7 cellular contexts compared by ENCODE assay signal in the genomic region with DNA sequence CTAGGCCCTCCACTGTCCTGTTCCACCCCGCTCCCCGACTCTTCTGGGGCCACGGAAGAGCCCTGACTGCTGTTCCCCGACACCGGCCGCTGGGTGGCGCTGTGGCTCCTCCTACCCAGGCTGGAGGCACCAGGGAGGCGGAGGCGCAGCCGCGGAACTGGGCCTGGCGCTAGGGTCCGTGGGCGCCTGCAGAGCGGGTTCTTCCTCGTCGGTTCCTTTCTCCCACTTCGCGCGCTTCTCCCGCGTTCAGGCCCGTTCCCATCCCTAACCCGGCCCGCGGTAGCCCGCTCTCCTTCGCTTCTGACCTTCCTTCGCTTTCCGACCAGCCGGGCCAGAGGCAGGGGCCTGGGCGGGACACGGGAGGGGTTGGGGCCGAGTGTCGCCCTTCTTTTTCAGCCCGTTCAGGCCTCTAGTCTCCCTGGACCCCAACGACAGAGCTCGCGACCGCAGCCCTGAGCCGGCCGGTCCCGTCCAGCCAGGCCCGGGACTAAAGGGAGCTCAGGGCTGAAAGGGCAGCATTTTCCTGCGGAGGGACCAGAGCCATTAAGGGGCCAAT. TPM values are rescaled to one million over a fixed set of nuclear protein-coding genes. Genes with fewer than 3 reads are reported as not detected.
DNase-seq lines count a peak whose midpoint lies in the region; ATAC-seq, FAIRE-seq and TF ChIP-seq lines count a peak whose summit lies in the region.

No MANE protein-coding gene starts in this region.

- peak; percentile 89 for ATAC-seq in HG02884 (IDR thresholded peaks at IDR 0.05; ENCODE audit: unreplicated experiment)

- intact Hi-C loops in activated T-helper 1 cell treated with anti-CD3 and anti-CD28 coated beads, Interleukin-12 subunit alpha, Interleukin-12 subunit beta, Interleukin-2, Interleukin-4 antibody, amounts not matched to agents 30 ng/mL and 10 ng/mL and 1 ng/mL, durations not matched to agents 14 hours and 24 hours and 36 hours (cut with micrococcal nuclease): loop anchor here (1.0 to 5.0 kb wide), 5 partner anchors 34 to 595 kb away; a partner anchor contains a TSS

- peaks cover 17% of the 10 kb centered on the region for H3K4me1 Mint-ChIP-seq in activated T-helper 1 cell treated with anti-CD3 and anti-CD28 coated beads, Interleukin-12 subunit alpha, Interleukin-12 subunit beta, Interleukin-2, Interleukin-4 antibody, amounts not matched to agents 30 ng/mL and 10 ng/mL and 1 ng/mL, durations not matched to agents 14 hours and 24 hours and 36 hours (ENCODE audit: low read depth)
- peaks cover 31% of the 10 kb centered on the region for H3K4me1 Mint-ChIP-seq in nephron progenitor cell
- H3K4me1 Mint-ChIP-seq in stimulated activated naive CD8-positive, alpha-beta T cell treated with anti-CD3 and anti-CD28 coated beads, Interleukin-15, Interleukin-2, amounts not matched to agents 100 ng/mL and 50 ng/mL, for 24 hours (ENCODE audit: low read depth): peaks cover 16% of the 10 kb centered on the region

- no peaks in the 10 kb centered on the region for H3K36me3 Mint-ChIP-seq in activated T-helper 1 cell treated with anti-CD3 and anti-CD28 coated beads, Interleukin-12 subunit alpha, Interleukin-12 subunit beta, Interleukin-2, Interleukin-4 antibody, amounts not matched to agents 30 ng/mL and 10 ng/mL and 1 ng/mL, durations not matched to agents 14 hours and 24 hours and 36 hours (ENCODE audit: low read depth)
- H3K36me3 Mint-ChIP-seq in nephron progenitor cell (ENCODE audit: low read depth): peaks cover 4% of the 10 kb centered on the region
- H3K36me3 Mint-ChIP-seq in stimulated activated naive CD8-positive, alpha-beta T cell treated with anti-CD3 and anti-CD28 coated beads, Interleukin-15, Interleukin-2, amounts not matched to agents 100 ng/mL and 50 ng/mL, for 24 hours (ENCODE audit: low read depth): no peaks in the 10 kb centered on the region

- H3K9me3 ChIP-seq in NT2/D1 (ENCODE audit: insufficient read depth, low read length): peaks cover 9% of the 10 kb centered on the region; the same call in 1 of the 2 replicates

- H3K4me3 ChIP-seq in NT2/D1 (ENCODE audit: insufficient read length, low read depth) (peak overlapping the region; percentile 51), fibroblast of mammary gland (ENCODE audit: control insufficient read depth, low read depth, low read length) (peak overlapping the region; percentile 37)

- no peak for FAIRE-seq in GM18507 (lab: Jason Lieb, UNC)

- H3K27ac Mint-ChIP-seq in activated T-helper 1 cell treated with anti-CD3 and anti-CD28 coated beads, Interleukin-12 subunit alpha, Interleukin-12 subunit beta, Interleukin-2, Interleukin-4 antibody, amounts not matched to agents 30 ng/mL and 10 ng/mL and 1 ng/mL, durations not matched to agents 14 hours and 24 hours and 36 hours: no peak overlapping the region
- H3K27ac Mint-ChIP-seq in nephron progenitor cell: no peak overlapping the region
- H3K27ac Mint-ChIP-seq in stimulated activated naive CD8-positive, alpha-beta T cell treated with anti-CD3 and anti-CD28 coated beads, Interleukin-15, Interleukin-2, amounts not matched to agents 100 ng/mL and 50 ng/mL, for 24 hours: no peak overlapping the region

- H3K4me1 ChIP-seq in NT2/D1 (ENCODE audit: insufficient read depth, insufficient read length): peaks cover 4% of the 10 kb centered on the region

- TF ChIP-seq CTCF in fibroblast of mammary gland (conservative IDR thresholded peaks at IDR 0.05; ENCODE audit: control insufficient read depth, insufficient read depth, low read depth, low read length): peak; percentile 57
- peak; percentile 68 for TF ChIP-seq CTCF in nephron progenitor cell (IDR thresholded peaks at IDR 0.05)

- H3K9me3 Mint-ChIP-seq in activated T-helper 1 cell treated with anti-CD3 and anti-CD28 coated beads, Interleukin-12 subunit alpha, Interleukin-12 subunit beta, Interleukin-2, Interleukin-4 antibody, amounts not matched to agents 30 ng/mL and 10 ng/mL and 1 ng/mL, durations not matched to agents 14 hours and 24 hours and 36 hours: no peaks in the 10 kb centered on the region
- peaks cover 45% of the 10 kb centered on the region for H3K9me3 Mint-ChIP-seq in nephron progenitor cell
- H3K9me3 Mint-ChIP-seq in stimulated activated naive CD8-positive, alpha-beta T cell treated with anti-CD3 and anti-CD28 coated beads, Interleukin-15, Interleukin-2, amounts not matched to agents 100 ng/mL and 50 ng/mL, for 24 hours: no peaks in the 10 kb centered on the region

- H3K27me3 Mint-ChIP-seq in activated T-helper 1 cell treated with anti-CD3 and anti-CD28 coated beads, Interleukin-12 subunit alpha, Interleukin-12 subunit beta, Interleukin-2, Interleukin-4 antibody, amounts not matched to agents 30 ng/mL and 10 ng/mL and 1 ng/mL, durations not matched to agents 14 hours and 24 hours and 36 hours (ENCODE audit: insufficient read depth): peaks cover 2% of the 10 kb centered on the region
- peaks cover 10% of the 10 kb centered on the region for H3K27me3 Mint-ChIP-seq in nephron progenitor cell (ENCODE audit: low read depth, poor library complexity)
- H3K27me3 Mint-ChIP-seq in stimulated activated naive CD8-positive, alpha-beta T cell treated with anti-CD3 and anti-CD28 coated beads, Interleukin-15, Interleukin-2, amounts not matched to agents 100 ng/mL and 50 ng/mL, for 24 hours: no peaks in the 10 kb centered on the region

- H3K9ac ChIP-seq in NT2/D1 (ENCODE audit: insufficient read length, low read depth): peak overlapping the region; percentile 77

- H3K36me3 ChIP-seq in NT2/D1 (ENCODE audit: insufficient read depth, insufficient read length, low read length): no peaks in the 10 kb centered on the region

- peak; percentile 33 for DNase-seq in GM18507 (ENCODE audit: extremely low spot score, insufficient read length, low read depth)
- peak; percentile 59 for DNase-seq in NT2/D1 (ENCODE audit: low read depth, low spot score)
- peak; percentile 62 for DNase-seq in activated T-helper 1 cell treated with anti-CD3 and anti-CD28 coated beads, Interleukin-12 subunit alpha, Interleukin-12 subunit beta, Interleukin-2, Interleukin-4 antibody, amounts not matched to agents 30 ng/mL and 10 ng/mL and 1 ng/mL, durations not matched to agents 14 hours and 24 hours and 36 hours (ENCODE audit: low spot score)
- DNase-seq in fibroblast of mammary gland (ENCODE audit: low read depth): peak; percentile 47
- peak; percentile 86 for DNase-seq in nephron progenitor cell

- peak overlapping the region; percentile 22 for H3K4me3 Mint-ChIP-seq in activated T-helper 1 cell treated with anti-CD3 and anti-CD28 coated beads, Interleukin-12 subunit alpha, Interleukin-12 subunit beta, Interleukin-2, Interleukin-4 antibody, amounts not matched to agents 30 ng/mL and 10 ng/mL and 1 ng/mL, durations not matched to agents 14 hours and 24 hours and 36 hours
- peak overlapping the region; percentile 68 for H3K4me3 Mint-ChIP-seq in nephron progenitor cell
- peak overlapping the region; percentile 17 for H3K4me3 Mint-ChIP-seq in stimulated activated naive CD8-positive, alpha-beta T cell treated with anti-CD3 and anti-CD28 coated beads, Interleukin-15, Interleukin-2, amounts not matched to agents 100 ng/mL and 50 ng/mL, for 24 hours

- H3K27me3 ChIP-seq in NT2/D1 (ENCODE audit: insufficient read depth, insufficient read length): no peaks in the 10 kb centered on the region

RNA-seq across cellular contexts. Expression of a gene that starts 34.3 kb away (rescaled TPM):
- 1.2 TPM in 2 replicates for total RNA-seq in activated T-helper 1 cell treated with anti-CD3 and anti-CD28 coated beads, Interleukin-12 subunit alpha, Interleukin-12 subunit beta, Interleukin-2, Interleukin-4 antibody, amounts not matched to agents 30 ng/mL and 10 ng/mL and 1 ng/mL, durations not matched to agents 14 hours and 24 hours and 36 hours

Comparison
In these comparisons a context has a peak if more than half of its experiments do, and no peak if none do; other contexts are left out.
1. Peak in every context shown above with its lines: DNase-seq, ATAC-seq and H3K4me3 ChIP-seq.
2. DNase-seq: peak in every context shown above with its lines; median percentile 86 in nephron progenitor cell; 62 in activated T-helper 1 cell treated with anti-CD3 and anti-CD28 coated beads, Interleukin-12 subunit alpha, Interleukin-12 subunit beta, Interleukin-2, Interleukin-4 antibody, amounts not matched to agents 30 ng/mL and 10 ng/mL and 1 ng/mL, durations not matched to agents 14 hours and 24 hours and 36 hours; 59 in NT2/D1; 47 in fibroblast of mammary gland; 33 in GM18507.
3. H3K4me3 Mint-ChIP-seq: peak in every context shown above with its lines; median percentile 68 in nephron progenitor cell; 22 in activated T-helper 1 cell treated with anti-CD3 and anti-CD28 coated beads, Interleukin-12 subunit alpha, Interleukin-12 subunit beta, Interleukin-2, Interleukin-4 antibody, amounts not matched to agents 30 ng/mL and 10 ng/mL and 1 ng/mL, durations not matched to agents 14 hours and 24 hours and 36 hours; 17 in stimulated activated naive CD8-positive, alpha-beta T cell treated with anti-CD3 and anti-CD28 coated beads, Interleukin-15, Interleukin-2, amounts not matched to agents 100 ng/mL and 50 ng/mL, for 24 hours.